In the genomic region with DNA sequence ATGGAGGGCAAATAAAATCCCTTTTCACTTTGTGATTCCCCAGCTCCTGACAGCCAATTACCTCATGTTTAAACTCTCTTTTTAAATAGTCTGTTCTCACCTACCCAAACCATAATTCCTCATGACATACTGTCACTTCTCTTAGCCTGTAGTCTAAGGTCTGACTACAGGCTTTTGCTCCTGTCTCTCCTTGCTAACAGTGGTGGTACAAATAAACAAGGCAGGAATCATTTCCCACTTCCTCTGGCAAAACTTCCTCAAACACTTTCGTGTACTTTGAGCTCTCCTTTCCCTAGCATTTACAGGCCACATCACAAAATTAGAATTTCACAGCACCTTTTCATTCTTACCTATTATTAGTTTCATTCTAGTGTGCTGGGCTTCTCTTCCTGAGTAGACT, we compare ENCODE assay signal across 2 cellular contexts.
TF ChIP-seq lines count a peak whose summit lies in the region.

No MANE protein-coding gene starts in this region.

TF ChIP-seq in GM23338, 12 proteins besides CTCF, POLR2A, EP300 and RAD21:
- TF ChIP-seq CREB1 (CRISPR knock-in tag; IDR thresholded peaks at IDR 0.05; ENCODE audit: low read depth): no peak
- TF ChIP-seq, protein P1, sequence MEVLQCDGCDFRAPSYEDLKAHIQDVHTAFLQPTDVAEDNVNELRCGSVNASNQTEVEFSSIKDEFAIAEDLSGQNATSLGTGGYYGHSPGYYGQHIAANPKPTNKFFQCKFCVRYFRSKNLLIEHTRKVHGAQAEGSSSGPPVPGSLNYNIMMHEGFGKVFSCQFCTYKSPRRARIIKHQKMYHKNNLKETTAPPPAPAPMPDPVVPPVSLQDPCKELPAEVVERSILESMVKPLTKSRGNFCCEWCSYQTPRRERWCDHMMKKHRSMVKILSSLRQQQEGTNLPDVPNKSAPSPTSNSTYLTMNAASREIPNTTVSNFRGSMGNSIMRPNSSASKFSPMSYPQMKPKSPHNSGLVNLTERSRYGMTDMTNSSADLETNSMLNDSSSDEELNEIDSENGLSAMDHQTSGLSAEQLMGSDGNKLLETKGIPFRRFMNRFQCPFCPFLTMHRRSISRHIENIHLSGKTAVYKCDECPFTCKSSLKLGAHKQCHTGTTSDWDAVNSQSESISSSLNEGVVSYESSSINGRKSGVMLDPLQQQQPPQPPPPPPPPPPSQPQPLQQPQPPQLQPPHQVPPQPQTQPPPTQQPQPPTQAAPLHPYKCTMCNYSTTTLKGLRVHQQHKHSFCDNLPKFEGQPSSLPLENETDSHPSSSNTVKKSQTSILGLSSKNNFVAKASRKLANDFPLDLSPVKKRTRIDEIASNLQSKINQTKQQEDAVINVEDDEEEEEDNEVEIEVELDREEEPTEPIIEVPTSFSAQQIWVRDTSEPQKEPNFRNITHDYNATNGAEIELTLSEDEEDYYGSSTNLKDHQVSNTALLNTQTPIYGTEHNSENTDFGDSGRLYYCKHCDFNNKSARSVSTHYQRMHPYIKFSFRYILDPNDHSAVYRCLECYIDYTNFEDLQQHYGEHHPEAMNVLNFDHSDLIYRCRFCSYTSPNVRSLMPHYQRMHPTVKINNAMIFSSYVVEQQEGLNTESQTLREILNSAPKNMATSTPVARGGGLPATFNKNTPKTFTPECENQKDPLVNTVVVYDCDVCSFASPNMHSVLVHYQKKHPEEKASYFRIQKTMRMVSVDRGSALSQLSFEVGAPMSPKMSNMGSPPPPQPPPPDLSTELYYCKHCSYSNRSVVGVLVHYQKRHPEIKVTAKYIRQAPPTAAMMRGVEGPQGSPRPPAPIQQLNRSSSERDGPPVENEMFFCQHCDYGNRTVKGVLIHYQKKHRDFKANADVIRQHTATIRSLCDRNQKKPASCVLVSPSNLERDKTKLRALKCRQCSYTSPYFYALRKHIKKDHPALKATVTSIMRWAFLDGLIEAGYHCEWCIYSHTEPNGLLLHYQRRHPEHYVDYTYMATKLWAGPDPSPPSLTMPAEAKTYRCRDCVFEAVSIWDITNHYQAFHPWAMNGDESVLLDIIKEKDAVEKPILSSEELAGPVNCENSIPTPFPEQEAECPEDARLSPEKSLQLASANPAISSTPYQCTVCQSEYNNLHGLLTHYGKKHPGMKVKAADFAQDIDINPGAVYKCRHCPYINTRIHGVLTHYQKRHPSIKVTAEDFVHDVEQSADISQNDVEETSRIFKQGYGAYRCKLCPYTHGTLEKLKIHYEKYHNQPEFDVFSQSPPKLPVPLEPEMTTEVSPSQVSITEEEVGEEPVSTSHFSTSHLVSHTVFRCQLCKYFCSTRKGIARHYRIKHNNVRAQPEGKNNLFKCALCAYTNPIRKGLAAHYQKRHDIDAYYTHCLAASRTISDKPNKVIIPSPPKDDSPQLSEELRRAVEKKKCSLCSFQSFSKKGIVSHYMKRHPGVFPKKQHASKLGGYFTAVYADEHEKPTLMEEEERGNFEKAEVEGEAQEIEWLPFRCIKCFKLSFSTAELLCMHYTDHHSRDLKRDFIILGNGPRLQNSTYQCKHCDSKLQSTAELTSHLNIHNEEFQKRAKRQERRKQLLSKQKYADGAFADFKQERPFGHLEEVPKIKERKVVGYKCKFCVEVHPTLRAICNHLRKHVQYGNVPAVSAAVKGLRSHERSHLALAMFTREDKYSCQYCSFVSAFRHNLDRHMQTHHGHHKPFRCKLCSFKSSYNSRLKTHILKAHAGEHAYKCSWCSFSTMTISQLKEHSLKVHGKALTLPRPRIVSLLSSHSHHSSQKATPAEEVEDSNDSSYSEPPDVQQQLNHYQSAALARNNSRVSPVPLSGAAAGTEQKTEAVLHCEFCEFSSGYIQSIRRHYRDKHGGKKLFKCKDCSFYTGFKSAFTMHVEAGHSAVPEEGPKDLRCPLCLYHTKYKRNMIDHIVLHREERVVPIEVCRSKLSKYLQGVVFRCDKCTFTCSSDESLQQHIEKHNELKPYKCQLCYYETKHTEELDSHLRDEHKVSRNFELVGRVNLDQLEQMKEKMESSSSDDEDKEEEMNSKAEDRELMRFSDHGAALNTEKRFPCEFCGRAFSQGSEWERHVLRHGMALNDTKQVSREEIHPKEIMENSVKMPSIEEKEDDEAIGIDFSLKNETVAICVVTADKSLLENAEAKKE (CRISPR knock-in tag; IDR thresholded peaks at IDR 0.05): no peak
- no peak for TF ChIP-seq POLR2AphosphoS5 (IDR thresholded peaks at IDR 0.05; ENCODE audit: low read depth)
- no peak for TF ChIP-seq EZH2phosphoT487 (IDR thresholded peaks at IDR 0.05; ENCODE audit: unreplicated experiment)
- TF ChIP-seq, protein P2, sequence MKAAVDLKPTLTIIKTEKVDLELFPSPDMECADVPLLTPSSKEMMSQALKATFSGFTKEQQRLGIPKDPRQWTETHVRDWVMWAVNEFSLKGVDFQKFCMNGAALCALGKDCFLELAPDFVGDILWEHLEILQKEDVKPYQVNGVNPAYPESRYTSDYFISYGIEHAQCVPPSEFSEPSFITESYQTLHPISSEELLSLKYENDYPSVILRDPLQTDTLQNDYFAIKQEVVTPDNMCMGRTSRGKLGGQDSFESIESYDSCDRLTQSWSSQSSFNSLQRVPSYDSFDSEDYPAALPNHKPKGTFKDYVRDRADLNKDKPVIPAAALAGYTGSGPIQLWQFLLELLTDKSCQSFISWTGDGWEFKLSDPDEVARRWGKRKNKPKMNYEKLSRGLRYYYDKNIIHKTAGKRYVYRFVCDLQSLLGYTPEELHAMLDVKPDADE (IDR thresholded peaks at IDR 0.05): no peak
- TF ChIP-seq STAT1 (IDR thresholded peaks at IDR 0.05; ENCODE audit: unreplicated experiment): no peak
- TF ChIP-seq ZNF114 (CRISPR knock-in tag; IDR thresholded peaks at IDR 0.05): no peak
- no peak for TF ChIP-seq EZH2 (IDR thresholded peaks at IDR 0.05; ENCODE audit: low read depth, unreplicated experiment)
- no peak for TF ChIP-seq JUNB (IDR thresholded peaks at IDR 0.05; ENCODE audit: unreplicated experiment)
- TF ChIP-seq, protein P3, sequence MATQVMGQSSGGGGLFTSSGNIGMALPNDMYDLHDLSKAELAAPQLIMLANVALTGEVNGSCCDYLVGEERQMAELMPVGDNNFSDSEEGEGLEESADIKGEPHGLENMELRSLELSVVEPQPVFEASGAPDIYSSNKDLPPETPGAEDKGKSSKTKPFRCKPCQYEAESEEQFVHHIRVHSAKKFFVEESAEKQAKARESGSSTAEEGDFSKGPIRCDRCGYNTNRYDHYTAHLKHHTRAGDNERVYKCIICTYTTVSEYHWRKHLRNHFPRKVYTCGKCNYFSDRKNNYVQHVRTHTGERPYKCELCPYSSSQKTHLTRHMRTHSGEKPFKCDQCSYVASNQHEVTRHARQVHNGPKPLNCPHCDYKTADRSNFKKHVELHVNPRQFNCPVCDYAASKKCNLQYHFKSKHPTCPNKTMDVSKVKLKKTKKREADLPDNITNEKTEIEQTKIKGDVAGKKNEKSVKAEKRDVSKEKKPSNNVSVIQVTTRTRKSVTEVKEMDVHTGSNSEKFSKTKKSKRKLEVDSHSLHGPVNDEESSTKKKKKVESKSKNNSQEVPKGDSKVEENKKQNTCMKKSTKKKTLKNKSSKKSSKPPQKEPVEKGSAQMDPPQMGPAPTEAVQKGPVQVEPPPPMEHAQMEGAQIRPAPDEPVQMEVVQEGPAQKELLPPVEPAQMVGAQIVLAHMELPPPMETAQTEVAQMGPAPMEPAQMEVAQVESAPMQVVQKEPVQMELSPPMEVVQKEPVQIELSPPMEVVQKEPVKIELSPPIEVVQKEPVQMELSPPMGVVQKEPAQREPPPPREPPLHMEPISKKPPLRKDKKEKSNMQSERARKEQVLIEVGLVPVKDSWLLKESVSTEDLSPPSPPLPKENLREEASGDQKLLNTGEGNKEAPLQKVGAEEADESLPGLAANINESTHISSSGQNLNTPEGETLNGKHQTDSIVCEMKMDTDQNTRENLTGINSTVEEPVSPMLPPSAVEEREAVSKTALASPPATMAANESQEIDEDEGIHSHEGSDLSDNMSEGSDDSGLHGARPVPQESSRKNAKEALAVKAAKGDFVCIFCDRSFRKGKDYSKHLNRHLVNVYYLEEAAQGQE (IDR thresholded peaks at IDR 0.05; ENCODE audit: unreplicated experiment): no peak

TF ChIP-seq in K562, 482 proteins besides CTCF, POLR2A, EP300 and RAD21 (continues in another document):
- no peak for TF ChIP-seq CREB1 (IDR thresholded peaks at IDR 0.05)
- no peak for TF ChIP-seq CREB1 (CRISPR knock-in tag; IDR thresholded peaks at IDR 0.05)
- TF ChIP-seq HDAC2 (IDR thresholded peaks at IDR 0.05): no peak
- TF ChIP-seq, protein P4, sequence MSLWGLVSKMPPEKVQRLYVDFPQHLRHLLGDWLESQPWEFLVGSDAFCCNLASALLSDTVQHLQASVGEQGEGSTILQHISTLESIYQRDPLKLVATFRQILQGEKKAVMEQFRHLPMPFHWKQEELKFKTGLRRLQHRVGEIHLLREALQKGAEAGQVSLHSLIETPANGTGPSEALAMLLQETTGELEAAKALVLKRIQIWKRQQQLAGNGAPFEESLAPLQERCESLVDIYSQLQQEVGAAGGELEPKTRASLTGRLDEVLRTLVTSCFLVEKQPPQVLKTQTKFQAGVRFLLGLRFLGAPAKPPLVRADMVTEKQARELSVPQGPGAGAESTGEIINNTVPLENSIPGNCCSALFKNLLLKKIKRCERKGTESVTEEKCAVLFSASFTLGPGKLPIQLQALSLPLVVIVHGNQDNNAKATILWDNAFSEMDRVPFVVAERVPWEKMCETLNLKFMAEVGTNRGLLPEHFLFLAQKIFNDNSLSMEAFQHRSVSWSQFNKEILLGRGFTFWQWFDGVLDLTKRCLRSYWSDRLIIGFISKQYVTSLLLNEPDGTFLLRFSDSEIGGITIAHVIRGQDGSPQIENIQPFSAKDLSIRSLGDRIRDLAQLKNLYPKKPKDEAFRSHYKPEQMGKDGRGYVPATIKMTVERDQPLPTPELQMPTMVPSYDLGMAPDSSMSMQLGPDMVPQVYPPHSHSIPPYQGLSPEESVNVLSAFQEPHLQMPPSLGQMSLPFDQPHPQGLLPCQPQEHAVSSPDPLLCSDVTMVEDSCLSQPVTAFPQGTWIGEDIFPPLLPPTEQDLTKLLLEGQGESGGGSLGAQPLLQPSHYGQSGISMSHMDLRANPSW (CRISPR knock-in tag; IDR thresholded peaks at IDR 0.05): no peak
- TF ChIP-seq, protein P5, sequence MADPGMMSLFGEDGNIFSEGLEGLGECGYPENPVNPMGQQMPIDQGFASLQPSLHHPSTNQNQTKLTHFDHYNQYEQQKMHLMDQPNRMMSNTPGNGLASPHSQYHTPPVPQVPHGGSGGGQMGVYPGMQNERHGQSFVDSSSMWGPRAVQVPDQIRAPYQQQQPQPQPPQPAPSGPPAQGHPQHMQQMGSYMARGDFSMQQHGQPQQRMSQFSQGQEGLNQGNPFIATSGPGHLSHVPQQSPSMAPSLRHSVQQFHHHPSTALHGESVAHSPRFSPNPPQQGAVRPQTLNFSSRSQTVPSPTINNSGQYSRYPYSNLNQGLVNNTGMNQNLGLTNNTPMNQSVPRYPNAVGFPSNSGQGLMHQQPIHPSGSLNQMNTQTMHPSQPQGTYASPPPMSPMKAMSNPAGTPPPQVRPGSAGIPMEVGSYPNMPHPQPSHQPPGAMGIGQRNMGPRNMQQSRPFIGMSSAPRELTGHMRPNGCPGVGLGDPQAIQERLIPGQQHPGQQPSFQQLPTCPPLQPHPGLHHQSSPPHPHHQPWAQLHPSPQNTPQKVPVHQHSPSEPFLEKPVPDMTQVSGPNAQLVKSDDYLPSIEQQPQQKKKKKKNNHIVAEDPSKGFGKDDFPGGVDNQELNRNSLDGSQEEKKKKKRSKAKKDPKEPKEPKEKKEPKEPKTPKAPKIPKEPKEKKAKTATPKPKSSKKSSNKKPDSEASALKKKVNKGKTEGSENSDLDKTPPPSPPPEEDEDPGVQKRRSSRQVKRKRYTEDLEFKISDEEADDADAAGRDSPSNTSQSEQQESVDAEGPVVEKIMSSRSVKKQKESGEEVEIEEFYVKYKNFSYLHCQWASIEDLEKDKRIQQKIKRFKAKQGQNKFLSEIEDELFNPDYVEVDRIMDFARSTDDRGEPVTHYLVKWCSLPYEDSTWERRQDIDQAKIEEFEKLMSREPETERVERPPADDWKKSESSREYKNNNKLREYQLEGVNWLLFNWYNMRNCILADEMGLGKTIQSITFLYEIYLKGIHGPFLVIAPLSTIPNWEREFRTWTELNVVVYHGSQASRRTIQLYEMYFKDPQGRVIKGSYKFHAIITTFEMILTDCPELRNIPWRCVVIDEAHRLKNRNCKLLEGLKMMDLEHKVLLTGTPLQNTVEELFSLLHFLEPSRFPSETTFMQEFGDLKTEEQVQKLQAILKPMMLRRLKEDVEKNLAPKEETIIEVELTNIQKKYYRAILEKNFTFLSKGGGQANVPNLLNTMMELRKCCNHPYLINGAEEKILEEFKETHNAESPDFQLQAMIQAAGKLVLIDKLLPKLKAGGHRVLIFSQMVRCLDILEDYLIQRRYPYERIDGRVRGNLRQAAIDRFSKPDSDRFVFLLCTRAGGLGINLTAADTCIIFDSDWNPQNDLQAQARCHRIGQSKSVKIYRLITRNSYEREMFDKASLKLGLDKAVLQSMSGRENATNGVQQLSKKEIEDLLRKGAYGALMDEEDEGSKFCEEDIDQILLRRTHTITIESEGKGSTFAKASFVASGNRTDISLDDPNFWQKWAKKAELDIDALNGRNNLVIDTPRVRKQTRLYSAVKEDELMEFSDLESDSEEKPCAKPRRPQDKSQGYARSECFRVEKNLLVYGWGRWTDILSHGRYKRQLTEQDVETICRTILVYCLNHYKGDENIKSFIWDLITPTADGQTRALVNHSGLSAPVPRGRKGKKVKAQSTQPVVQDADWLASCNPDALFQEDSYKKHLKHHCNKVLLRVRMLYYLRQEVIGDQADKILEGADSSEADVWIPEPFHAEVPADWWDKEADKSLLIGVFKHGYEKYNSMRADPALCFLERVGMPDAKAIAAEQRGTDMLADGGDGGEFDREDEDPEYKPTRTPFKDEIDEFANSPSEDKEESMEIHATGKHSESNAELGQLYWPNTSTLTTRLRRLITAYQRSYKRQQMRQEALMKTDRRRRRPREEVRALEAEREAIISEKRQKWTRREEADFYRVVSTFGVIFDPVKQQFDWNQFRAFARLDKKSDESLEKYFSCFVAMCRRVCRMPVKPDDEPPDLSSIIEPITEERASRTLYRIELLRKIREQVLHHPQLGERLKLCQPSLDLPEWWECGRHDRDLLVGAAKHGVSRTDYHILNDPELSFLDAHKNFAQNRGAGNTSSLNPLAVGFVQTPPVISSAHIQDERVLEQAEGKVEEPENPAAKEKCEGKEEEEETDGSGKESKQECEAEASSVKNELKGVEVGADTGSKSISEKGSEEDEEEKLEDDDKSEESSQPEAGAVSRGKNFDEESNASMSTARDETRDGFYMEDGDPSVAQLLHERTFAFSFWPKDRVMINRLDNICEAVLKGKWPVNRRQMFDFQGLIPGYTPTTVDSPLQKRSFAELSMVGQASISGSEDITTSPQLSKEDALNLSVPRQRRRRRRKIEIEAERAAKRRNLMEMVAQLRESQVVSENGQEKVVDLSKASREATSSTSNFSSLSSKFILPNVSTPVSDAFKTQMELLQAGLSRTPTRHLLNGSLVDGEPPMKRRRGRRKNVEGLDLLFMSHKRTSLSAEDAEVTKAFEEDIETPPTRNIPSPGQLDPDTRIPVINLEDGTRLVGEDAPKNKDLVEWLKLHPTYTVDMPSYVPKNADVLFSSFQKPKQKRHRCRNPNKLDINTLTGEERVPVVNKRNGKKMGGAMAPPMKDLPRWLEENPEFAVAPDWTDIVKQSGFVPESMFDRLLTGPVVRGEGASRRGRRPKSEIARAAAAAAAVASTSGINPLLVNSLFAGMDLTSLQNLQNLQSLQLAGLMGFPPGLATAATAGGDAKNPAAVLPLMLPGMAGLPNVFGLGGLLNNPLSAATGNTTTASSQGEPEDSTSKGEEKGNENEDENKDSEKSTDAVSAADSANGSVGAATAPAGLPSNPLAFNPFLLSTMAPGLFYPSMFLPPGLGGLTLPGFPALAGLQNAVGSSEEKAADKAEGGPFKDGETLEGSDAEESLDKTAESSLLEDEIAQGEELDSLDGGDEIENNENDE (IDR thresholded peaks at IDR 0.05; ENCODE audit: low read depth, low read length): no peak
- TF ChIP-seq, protein P6, sequence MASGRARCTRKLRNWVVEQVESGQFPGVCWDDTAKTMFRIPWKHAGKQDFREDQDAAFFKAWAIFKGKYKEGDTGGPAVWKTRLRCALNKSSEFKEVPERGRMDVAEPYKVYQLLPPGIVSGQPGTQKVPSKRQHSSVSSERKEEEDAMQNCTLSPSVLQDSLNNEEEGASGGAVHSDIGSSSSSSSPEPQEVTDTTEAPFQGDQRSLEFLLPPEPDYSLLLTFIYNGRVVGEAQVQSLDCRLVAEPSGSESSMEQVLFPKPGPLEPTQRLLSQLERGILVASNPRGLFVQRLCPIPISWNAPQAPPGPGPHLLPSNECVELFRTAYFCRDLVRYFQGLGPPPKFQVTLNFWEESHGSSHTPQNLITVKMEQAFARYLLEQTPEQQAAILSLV (tag; IDR thresholded peaks at IDR 0.05): no peak
